ENCODE assay signal across 1 cellular context in genomic region chr7:44123190-44124003, GRCh38.
A peak's percentile ranks its signal among the peaks of the same experiment; 100 is the strongest.
TF ChIP-seq lines count a peak whose summit lies in the region.

Gene POLD2, minus strand, starts transcription at chr7:44123548. Its CDS starts 1,495 bp downstream, at chr7:44122053.

TF ChIP-seq in K562, 482 proteins besides CTCF, POLR2A, EP300 and RAD21 (continued from another document and continues in another):
- TF ChIP-seq, protein P1, sequence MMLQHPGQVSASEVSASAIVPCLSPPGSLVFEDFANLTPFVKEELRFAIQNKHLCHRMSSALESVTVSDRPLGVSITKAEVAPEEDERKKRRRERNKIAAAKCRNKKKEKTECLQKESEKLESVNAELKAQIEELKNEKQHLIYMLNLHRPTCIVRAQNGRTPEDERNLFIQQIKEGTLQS (IDR thresholded peaks at IDR 0.05) = no peak
- TF ChIP-seq, protein P1 (CRISPR knock-in tag; conservative IDR thresholded peaks at IDR 0.05) = 0 out of 2 replicates have a peak, but pooled peaks have one; percentile 66
- TF ChIP-seq KHSRP (IDR thresholded peaks at IDR 0.05) (no peak), U2AF1 (optimal IDR thresholded peaks at IDR 0.05; ENCODE audit: low read depth, low read length) (no peak), ZNF785 (CRISPR knock-in tag; IDR thresholded peaks at IDR 0.05) (no peak), EZH2 (IDR thresholded peaks at IDR 0.05; ENCODE audit: borderline replicate concordance, low read depth, low read length) (no peak), DMBX1 (CRISPR knock-in tag; IDR thresholded peaks at IDR 0.05; ENCODE audit: borderline replicate concordance) (no peak), GABPA (tag; conservative IDR thresholded peaks at IDR 0.05; ENCODE audit: low read depth) (no peak), SREBF1 (IDR thresholded peaks at IDR 0.05; ENCODE audit: borderline replicate concordance, low read depth, low read length) (0 out of 2 replicates have a peak, but pooled peaks have one; percentile 45), ELF2 (CRISPR knock-in tag; IDR thresholded peaks at IDR 0.05) (no peak), KDM4B (IDR thresholded peaks at IDR 0.05; ENCODE audit: borderline replicate concordance in 2 of 2, low read depth in 1 of 2) (no peak), CTCFL (IDR thresholded peaks at IDR 0.05; ENCODE audit: borderline replicate concordance, insufficient read depth, low read depth, low read length, poor library complexity, severe bottlenecking) (no peak), JUNB (CRISPR knock-in tag; conservative IDR thresholded peaks at IDR 0.05) (no peak), SRF (CRISPR knock-in tag; IDR thresholded peaks at IDR 0.05) (peak in 1 of 2 experiments; percentile 38; a peak in 1 of 4 replicates), LEF1 (IDR thresholded peaks at IDR 0.05) (no peak), MTA1 (IDR thresholded peaks at IDR 0.05; ENCODE audit: borderline replicate concordance) (no peak; the same call in 1 of the 2 replicates), ZNF3 (CRISPR knock-in tag; IDR thresholded peaks at IDR 0.05) (no peak), ZEB2 (IDR thresholded peaks at IDR 0.05) (no peak), ZNF282 (CRISPR knock-in tag; IDR thresholded peaks at IDR 0.05) (no peak), HNRNPL (IDR thresholded peaks at IDR 0.05; ENCODE audit: low read depth, low read length) (no peak), STAT6 (CRISPR knock-in tag; IDR thresholded peaks at IDR 0.05) (no peak), MBD2 (IDR thresholded peaks at IDR 0.05; ENCODE audit: borderline replicate concordance, low read depth) (peak; percentile 91), ZNF408 (CRISPR knock-in tag; IDR thresholded peaks at IDR 0.05; ENCODE audit: low read depth) (no peak), ARID4B (CRISPR knock-in tag; IDR thresholded peaks at IDR 0.05) (peak; percentile 55; the same call in 1 of the 2 replicates), FOXK2 (conservative IDR thresholded peaks at IDR 0.05 in 1 of 2, IDR thresholded peaks at IDR 0.05 in 1 of 2; ENCODE audit: low read depth in 2 of 2) (no peak)
- TF ChIP-seq, protein P2, sequence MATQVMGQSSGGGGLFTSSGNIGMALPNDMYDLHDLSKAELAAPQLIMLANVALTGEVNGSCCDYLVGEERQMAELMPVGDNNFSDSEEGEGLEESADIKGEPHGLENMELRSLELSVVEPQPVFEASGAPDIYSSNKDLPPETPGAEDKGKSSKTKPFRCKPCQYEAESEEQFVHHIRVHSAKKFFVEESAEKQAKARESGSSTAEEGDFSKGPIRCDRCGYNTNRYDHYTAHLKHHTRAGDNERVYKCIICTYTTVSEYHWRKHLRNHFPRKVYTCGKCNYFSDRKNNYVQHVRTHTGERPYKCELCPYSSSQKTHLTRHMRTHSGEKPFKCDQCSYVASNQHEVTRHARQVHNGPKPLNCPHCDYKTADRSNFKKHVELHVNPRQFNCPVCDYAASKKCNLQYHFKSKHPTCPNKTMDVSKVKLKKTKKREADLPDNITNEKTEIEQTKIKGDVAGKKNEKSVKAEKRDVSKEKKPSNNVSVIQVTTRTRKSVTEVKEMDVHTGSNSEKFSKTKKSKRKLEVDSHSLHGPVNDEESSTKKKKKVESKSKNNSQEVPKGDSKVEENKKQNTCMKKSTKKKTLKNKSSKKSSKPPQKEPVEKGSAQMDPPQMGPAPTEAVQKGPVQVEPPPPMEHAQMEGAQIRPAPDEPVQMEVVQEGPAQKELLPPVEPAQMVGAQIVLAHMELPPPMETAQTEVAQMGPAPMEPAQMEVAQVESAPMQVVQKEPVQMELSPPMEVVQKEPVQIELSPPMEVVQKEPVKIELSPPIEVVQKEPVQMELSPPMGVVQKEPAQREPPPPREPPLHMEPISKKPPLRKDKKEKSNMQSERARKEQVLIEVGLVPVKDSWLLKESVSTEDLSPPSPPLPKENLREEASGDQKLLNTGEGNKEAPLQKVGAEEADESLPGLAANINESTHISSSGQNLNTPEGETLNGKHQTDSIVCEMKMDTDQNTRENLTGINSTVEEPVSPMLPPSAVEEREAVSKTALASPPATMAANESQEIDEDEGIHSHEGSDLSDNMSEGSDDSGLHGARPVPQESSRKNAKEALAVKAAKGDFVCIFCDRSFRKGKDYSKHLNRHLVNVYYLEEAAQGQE (CRISPR knock-in tag; IDR thresholded peaks at IDR 0.05; ENCODE audit: low read depth) = no peak; the same call in 1 of the 2 replicates
- TF ChIP-seq, protein P3, sequence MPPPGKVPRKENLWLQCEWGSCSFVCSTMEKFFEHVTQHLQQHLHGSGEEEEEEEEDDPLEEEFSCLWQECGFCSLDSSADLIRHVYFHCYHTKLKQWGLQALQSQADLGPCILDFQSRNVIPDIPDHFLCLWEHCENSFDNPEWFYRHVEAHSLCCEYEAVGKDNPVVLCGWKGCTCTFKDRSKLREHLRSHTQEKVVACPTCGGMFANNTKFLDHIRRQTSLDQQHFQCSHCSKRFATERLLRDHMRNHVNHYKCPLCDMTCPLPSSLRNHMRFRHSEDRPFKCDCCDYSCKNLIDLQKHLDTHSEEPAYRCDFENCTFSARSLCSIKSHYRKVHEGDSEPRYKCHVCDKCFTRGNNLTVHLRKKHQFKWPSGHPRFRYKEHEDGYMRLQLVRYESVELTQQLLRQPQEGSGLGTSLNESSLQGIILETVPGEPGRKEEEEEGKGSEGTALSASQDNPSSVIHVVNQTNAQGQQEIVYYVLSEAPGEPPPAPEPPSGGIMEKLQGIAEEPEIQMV (tag; conservative IDR thresholded peaks at IDR 0.05; ENCODE audit: low read depth) = no peak
- TF ChIP-seq, protein P4, sequence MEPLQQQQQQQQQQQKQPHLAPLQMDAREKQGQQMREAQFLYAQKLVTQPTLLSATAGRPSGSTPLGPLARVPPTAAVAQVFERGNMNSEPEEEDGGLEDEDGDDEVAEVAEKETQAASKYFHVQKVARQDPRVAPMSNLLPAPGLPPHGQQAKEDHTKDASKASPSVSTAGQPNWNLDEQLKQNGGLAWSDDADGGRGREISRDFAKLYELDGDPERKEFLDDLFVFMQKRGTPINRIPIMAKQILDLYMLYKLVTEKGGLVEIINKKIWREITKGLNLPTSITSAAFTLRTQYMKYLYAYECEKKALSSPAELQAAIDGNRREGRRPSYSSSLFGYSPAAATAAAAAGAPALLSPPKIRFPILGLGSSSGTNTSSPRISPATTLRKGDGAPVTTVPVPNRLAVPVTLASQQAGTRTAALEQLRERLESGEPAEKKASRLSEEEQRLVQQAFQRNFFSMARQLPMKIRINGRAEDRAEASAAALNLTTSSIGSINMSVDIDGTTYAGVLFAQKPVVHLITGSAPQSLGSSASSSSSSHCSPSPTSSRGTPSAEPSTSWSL (CRISPR knock-in tag; IDR thresholded peaks at IDR 0.05; ENCODE audit: borderline replicate concordance) = 0 out of 2 replicates have a peak, but pooled peaks have one; percentile 29
- TF ChIP-seq, protein P5, sequence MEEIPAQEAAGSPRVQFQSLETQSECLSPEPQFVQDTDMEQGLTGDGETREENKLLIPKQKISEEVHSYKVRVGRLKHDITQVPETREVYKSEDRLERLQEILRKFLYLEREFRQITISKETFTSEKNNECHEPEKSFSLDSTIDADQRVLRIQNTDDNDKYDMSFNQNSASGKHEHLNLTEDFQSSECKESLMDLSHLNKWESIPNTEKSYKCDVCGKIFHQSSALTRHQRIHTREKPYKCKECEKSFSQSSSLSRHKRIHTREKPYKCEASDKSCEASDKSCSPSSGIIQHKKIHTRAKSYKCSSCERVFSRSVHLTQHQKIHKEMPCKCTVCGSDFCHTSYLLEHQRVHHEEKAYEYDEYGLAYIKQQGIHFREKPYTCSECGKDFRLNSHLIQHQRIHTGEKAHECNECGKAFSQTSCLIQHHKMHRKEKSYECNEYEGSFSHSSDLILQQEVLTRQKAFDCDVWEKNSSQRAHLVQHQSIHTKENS (CRISPR knock-in tag; IDR thresholded peaks at IDR 0.05) = no peak
